ENCODE assay signal across 19 cellular contexts in the genomic region with DNA sequence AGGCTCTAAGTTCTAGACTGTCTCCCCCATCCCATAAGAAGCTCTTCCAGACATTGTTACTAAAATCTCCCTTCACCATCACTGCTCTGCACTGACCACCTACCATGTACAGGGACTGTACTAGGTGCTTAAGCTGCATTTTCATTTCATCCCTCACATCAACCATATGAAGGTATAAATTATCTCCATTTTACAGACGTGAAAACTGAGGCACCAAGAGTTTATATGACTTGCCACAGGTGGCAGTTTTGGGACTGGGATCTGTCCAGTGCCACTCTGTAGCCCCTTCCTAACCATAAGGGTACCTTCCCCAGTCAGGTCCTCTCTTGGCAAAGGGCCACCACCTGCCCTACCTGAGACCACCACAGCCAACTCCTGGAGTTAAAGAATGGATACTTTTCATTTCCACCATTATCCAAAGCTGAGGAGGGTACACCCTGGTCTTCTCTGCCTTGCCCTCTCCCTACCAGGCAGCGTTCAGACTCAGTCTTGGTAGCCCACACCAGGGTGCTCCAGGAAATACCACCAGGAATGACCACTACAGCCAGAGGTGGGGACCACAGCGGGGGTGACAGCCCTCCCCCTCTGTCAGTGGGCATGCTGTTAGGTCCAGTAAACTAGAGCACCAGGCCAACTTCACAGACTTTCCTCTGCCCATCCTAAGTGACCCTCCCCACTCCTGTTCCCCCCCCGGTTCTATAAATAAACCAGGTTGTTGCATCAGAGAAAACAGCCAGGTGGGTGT. TPM values are rescaled to one million over a fixed set of nuclear protein-coding genes. Genes with fewer than 3 reads are reported as not detected.
DNase-seq lines count a peak whose midpoint lies in the region; ATAC-seq, FAIRE-seq and TF ChIP-seq lines count a peak whose summit lies in the region.
"Had no signal": no experiment of that assay in that cellular context is flagged by ENCODE, and none has a peak within 500 bp of the region (broad histone marks: within the 10 kb centered on the region; RNA-seq: fewer than 3 reads in every experiment).

No MANE protein-coding gene starts in this region.

- peaks cover 32% of the 10 kb centered on the region for H3K4me1 Mint-ChIP-seq in GM23338

- TF ChIP-seq RAD21 in A549 (conservative IDR thresholded peaks at IDR 0.05 in 1 of 2, IDR thresholded peaks at IDR 0.05 in 1 of 2), result no peak

- FAIRE-seq in A549 (lab: Jason Lieb, UNC), result no peak
- FAIRE-seq: GM18507 had no signal

- no peak overlapping the region for H2AFZ ChIP-seq in GM23338

- no peaks in the 10 kb centered on the region; the same call in 1 of the 2 replicates for H3K36me3 ChIP-seq in GM23338 (ENCODE audit: insufficient read depth)
- no peaks in the 10 kb centered on the region for H3K36me3 ChIP-seq in BE2C
- H3K36me3 ChIP-seq: cardiac muscle cell had no signal

- peak overlapping the region; percentile 88 for H3K4me2 ChIP-seq in A549
- peak overlapping the region; percentile 96; the same call in 1 of the 2 replicates for H3K4me2 ChIP-seq in GM23338

- peak overlapping the region; percentile 92; the same call in 2 of the 3 replicates for H3K4me3 Mint-ChIP-seq in GM23338

- no peak for TF ChIP-seq EP300 in A549 (IDR thresholded peaks at IDR 0.05)

- 83% methylated on average over 4 of the region's 4 CpGs for WGBS in A549 (ENCODE audit: missing lambda C conversion rate)

- peaks cover 27% of the 10 kb centered on the region for H3K79me2 ChIP-seq in GM23338 (replicated peaks; ENCODE audit: insufficient read depth)

- peaks cover 22% of the 10 kb centered on the region for H3K27me3 Mint-ChIP-seq in GM23338 (ENCODE audit: insufficient read depth, low read depth, poor library complexity)
- H3K27me3 Mint-ChIP-seq: activated naive CD4-positive, alpha-beta T cell treated with anti-CD3 and anti-CD28 coated beads, Interleukin-2, amount 50 U/mL, for 24 hours had no signal

- H3K36me3 Mint-ChIP-seq in GM23338 (ENCODE audit: low read depth), result peaks cover 12% of the 10 kb centered on the region
- H3K36me3 Mint-ChIP-seq: activated naive CD4-positive, alpha-beta T cell treated with anti-CD3 and anti-CD28 coated beads, Interleukin-2, amount 50 U/mL, for 24 hours had no signal

- H3K9me2 ChIP-seq in GM23338 (ENCODE audit: insufficient read depth), result no peaks in the 10 kb centered on the region

- H3K27ac ChIP-seq in A549 (peak overlapping the region in 1 of 2 experiments; percentile 92; a peak in 3 of 6 replicates), GM23338 (ENCODE audit: low read depth) (no peak overlapping the region), dorsolateral prefrontal cortex (peak overlapping the region in 21 of 59 donors; percentile 1 to 93 (median 41))
- H3K27ac ChIP-seq: cardiac muscle cell had no signal

- no peak for DNase-seq in A549 (ENCODE audit: low read depth in 1 of 2, low spot score in 1 of 2)
- DNase-seq in GM23338 (ENCODE audit: low spot score), result no peak
- no peak for DNase-seq in dorsolateral prefrontal cortex
- peak; percentile 28 for DNase-seq in mesenteric fat pad (ENCODE audit: low spot score)
- no peak for DNase-seq in BE2C
- DNase-seq in kidney glomerular epithelial cell (lab: John Stamatoyannopoulos, UW), result no peak
- no peak for DNase-seq in NCI-H1930 (lab: John Stamatoyannopoulos, UW)
- DNase-seq in ACHN, result no peak
- DNase-seq: activated CD4-positive, CD25-positive, alpha-beta regulatory T cell; activated CD8-positive, alpha-beta memory T cell treated with anti-CD3 and anti-CD28 coated beads, Interleukin-2, amount 50 U/mL, for 48 hours; DMS53; endodermal cell; NCI-H1694; NCI-H526 treated with DMSO at 0.1 percent for 48 hours; T-helper 1 cell had no signal

- CTCF ChIA-PET in A549 (lab: Yijun Ruan, JAX), result interaction anchor here (0.5 to 11.2 kb wide), 11 partner anchors 18 to 217 kb away, joined by 3 to 114 read pairs (median 5); no protein-coding TSS in a partner anchor

- no peak for TF ChIP-seq CTCF in A549 (IDR thresholded peaks at IDR 0.05)
- TF ChIP-seq CTCF in GM23338 (conservative IDR thresholded peaks at IDR 0.05; ENCODE audit: low read depth in 2 of 2), result no peak
- TF ChIP-seq CTCF in dorsolateral prefrontal cortex (IDR thresholded peaks at IDR 0.05 in 54 of 56, conservative IDR thresholded peaks at IDR 0.05 in 2 of 56; ENCODE audit: low read depth in 1 of 56, partially characterized antibody in 56 of 56), result no peak
- no peak for TF ChIP-seq CTCF in BE2C (IDR thresholded peaks at IDR 0.05; ENCODE audit: low read depth, low read length)

- in situ Hi-C loops in ACHN (cut with HindIII; ENCODE audit: low pct_ligation_motif_present, low pct_unique_long_range_greater_than_20kb, low sequenced_read_pairs), result no loop called here

- H3K4me3 ChIP-seq in A549 (no peak overlapping the region), GM23338 (no peak overlapping the region), dorsolateral prefrontal cortex (peak overlapping the region in 43 of 59 donors; percentile 1 to 96 (median 87)), BE2C (ENCODE audit: low read depth, low read length) (no peak overlapping the region)
- H3K4me3 ChIP-seq: cardiac muscle cell had no signal

- H3K27me3 ChIP-seq in GM23338 (ENCODE audit: insufficient read depth) (peaks cover 29% of the 10 kb centered on the region), dorsolateral prefrontal cortex (no peaks in the 10 kb centered on the region), BE2C (no peaks in the 10 kb centered on the region)

- intact Hi-C loops in dorsolateral prefrontal cortex (cut with DNase I), result loop anchor here in 1 of 2 donors (5.0 kb wide), 1 partner anchor 38 kb away; the partner anchor contains the start of gene SFXN5

- peaks cover 8% of the 10 kb centered on the region; the same call in 1 of the 3 replicates for H3K9me3 Mint-ChIP-seq in GM23338
- H3K9me3 Mint-ChIP-seq: activated naive CD4-positive, alpha-beta T cell treated with anti-CD3 and anti-CD28 coated beads, Interleukin-2, amount 50 U/mL, for 24 hours had no signal

- H3K4me1 ChIP-seq in A549 (peaks cover 20% of the 10 kb centered on the region), GM23338 (ENCODE audit: insufficient read depth) (peaks cover 23% of the 10 kb centered on the region), BE2C (no peaks in the 10 kb centered on the region)

- no peaks in the 10 kb centered on the region for H3K9me3 ChIP-seq in A549
- H3K9me3 ChIP-seq in BE2C, result no peaks in the 10 kb centered on the region

- TF ChIP-seq POLR2A in A549 (IDR thresholded peaks at IDR 0.05; ENCODE audit: low read length), result no peak

- ATAC-seq in A549, result no peak
- no peak for ATAC-seq in GM23338
- ATAC-seq: Panc1 had no signal

- POLR2A ChIA-PET in A549 (lab: Yijun Ruan, JAX), result no interaction called here

- H4K20me1 ChIP-seq in GM23338 (replicated peaks; ENCODE audit: insufficient read depth), result peaks cover 20% of the 10 kb centered on the region

- peaks cover 12% of the 10 kb centered on the region for H3F3A ChIP-seq in GM23338 (replicated peaks; ENCODE audit: low read depth)

- no peak overlapping the region for H3K27ac Mint-ChIP-seq in GM23338
- H3K27ac Mint-ChIP-seq: endodermal cell had no signal

TF ChIP-seq in A549, 52 proteins besides CTCF, POLR2A, EP300 and RAD21:
- peak; percentile 87; the same call in 1 of the 2 replicates for TF ChIP-seq KDM1A (IDR thresholded peaks at IDR 0.05; ENCODE audit: low read depth)
- no peak for TF ChIP-seq NFE2L2 (conservative IDR thresholded peaks at IDR 0.05; ENCODE audit: low read length)

TF ChIP-seq in GM23338, 12 proteins besides CTCF, POLR2A, EP300 and RAD21 (continues in another document):
- TF ChIP-seq ZNF114 (CRISPR knock-in tag; IDR thresholded peaks at IDR 0.05), result no peak
- no peak for TF ChIP-seq ETS1 (IDR thresholded peaks at IDR 0.05)
- TF ChIP-seq ZNF331 (CRISPR knock-in tag; IDR thresholded peaks at IDR 0.05; ENCODE audit: low read depth), result no peak

RNA-seq across cellular contexts. Expression of gene RAB11FIP5, which starts 2.8 kb away (rescaled TPM):
- polyA plus RNA-seq in A549 (2011; rRNA removed) (21.6 and 30.8 TPM in 2 replicates), A549 (2017; fragmentation: RNase III; extraction: RNeasy Plus Mini Kit Qiagen cat#74134 plus additional on column Dnase treatment) (18.7 to 21.8 TPM (median 21.7 TPM) in 3 replicates), GM23338 (2016; fragmentation: Nextera tagmentation; extraction: Ambion mirVana) (4.3 and 4.4 TPM in 2 replicates)
- 13.5 and 17.0 TPM in 2 replicates for polyA plus RNA-seq in A549 (2012; cell fraction: cytosol; rRNA removed)
- polyA plus RNA-seq in A549 (2012; cell fraction: nucleus; rRNA removed), result 16.9 and 20.7 TPM in 2 replicates
- polyA minus RNA-seq in A549 (2011; rRNA and poly(A)+ RNA removed), result 34.2 and 38.7 TPM in 2 replicates
- 15.7 and 16.6 TPM in 2 replicates for total RNA-seq in GM23338 (2014; rRNA removed; shearing (Covaris generic))
- total RNA-seq in dorsolateral prefrontal cortex (10 to 100 TPM; 28.8 to 98.3 (median 66.8) TPM), mesenteric fat pad (28.1 TPM)
- polyA plus RNA-seq in BE2C (2012; ENCODE audit: insufficient read depth, insufficient read length, low read depth), result 7.8 TPM

RNA-seq across cellular contexts. Expression of gene SFXN5, which starts 38.5 kb away (rescaled TPM):
- polyA plus RNA-seq in A549 (2011; rRNA removed) (16.7 and 22.0 TPM in 2 replicates), A549 (2017; fragmentation: RNase III; extraction: RNeasy Plus Mini Kit Qiagen cat#74134 plus additional on column Dnase treatment) (18.2 to 20.4 TPM (median 19.6 TPM) in 3 replicates), GM23338 (2016; fragmentation: Nextera tagmentation; extraction: Ambion mirVana) (23.6 and 25.4 TPM in 2 replicates)
- polyA plus RNA-seq in A549 (2012; cell fraction: cytosol; rRNA removed), result 19.8 and 21.7 TPM in 2 replicates
- 60.1 and 76.2 TPM in 2 replicates for polyA plus RNA-seq in A549 (2012; cell fraction: nucleus; rRNA removed)
- 32.2 and 41.1 TPM in 2 replicates for polyA minus RNA-seq in A549 (2011; rRNA and poly(A)+ RNA removed)
- 25.8 and 26.3 TPM in 2 replicates for total RNA-seq in GM23338 (2014; rRNA removed; shearing (Covaris generic))
- total RNA-seq in dorsolateral prefrontal cortex (100 to 1,000 TPM in 119 of 120 experiments, 10 to 100 TPM in 1; 82.7 to 370 (median 148) TPM), mesenteric fat pad (11.7 TPM)
- 5.6 TPM for polyA plus RNA-seq in BE2C (2012; ENCODE audit: insufficient read depth, insufficient read length, low read depth)

Comparison
In these comparisons a context has a peak if more than half of its experiments do, and no peak if none do; other contexts are left out.
1. H3K4me3 ChIP-seq: peak in dorsolateral prefrontal cortex (43 of 59); none in A549 (single experiment), GM23338 (single experiment) and BE2C (single experiment).